Comparison of ENCODE assay signal across 8 cellular contexts in the genomic region with DNA sequence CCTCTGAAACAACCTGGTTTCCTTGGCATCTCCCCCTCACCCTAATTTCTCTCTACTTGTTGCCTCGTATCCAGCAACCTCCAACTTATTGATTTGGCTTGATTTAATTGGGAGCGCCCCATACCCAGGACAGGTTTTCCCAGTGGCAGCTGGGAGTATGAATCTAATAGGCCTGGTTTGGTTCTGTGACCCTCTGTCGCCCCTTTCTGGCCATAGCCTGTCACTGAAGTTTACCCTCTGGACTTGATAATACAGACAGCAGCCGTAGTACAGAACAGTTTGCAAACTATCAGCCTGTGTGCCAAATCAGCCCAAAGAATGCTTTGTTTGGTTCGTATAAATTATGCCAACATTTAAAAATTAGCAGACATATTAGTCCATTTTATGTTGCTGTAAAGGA.
DNase-seq lines count a peak whose midpoint lies in the region; ATAC-seq and TF ChIP-seq lines count a peak whose summit lies in the region.

No MANE protein-coding gene starts in this region.

- ATAC-seq in GM19397 (IDR thresholded peaks at IDR 0.05; ENCODE audit: unreplicated experiment) = peak; percentile 51
- ATAC-seq in HG03108 (IDR thresholded peaks at IDR 0.05; ENCODE audit: unreplicated experiment) = no peak

- DNase-seq in AG20443 (ENCODE audit: low spot score) (peak; percentile 14), LoVo (ENCODE audit: low spot score) (peak; percentile 24), kidney tubule cell (ENCODE audit: low spot score) (peak; percentile 45), SKM-1 treated with dmso at 0.1 percent for 144 hours (lab: John Stamatoyannopoulos, UW; ENCODE audit: unreplicated experiment) (no peak), NCI-H1048 (lab: John Stamatoyannopoulos, UW) (no peak)

- peak; percentile 75 for TF ChIP-seq CTCF in VCaP (conservative IDR thresholded peaks at IDR 0.05)

- no peak overlapping the region for H3K27ac ChIP-seq in VCaP

Comparison
In these comparisons a context has a peak if more than half of its experiments do, and no peak if none do; other contexts are left out.
1. DNase-seq: peak in AG20443 (single experiment), LoVo (single experiment) and kidney tubule cell (single experiment); none in SKM-1 treated with dmso at 0.1 percent for 144 hours (single experiment) and NCI-H1048 (single experiment).